Comparison of ENCODE assay signal across 1 cellular context in genomic region chr10:101120884-101121660, GRCh38.
TF ChIP-seq lines count a peak whose summit lies in the region.

No MANE protein-coding gene starts in this region.

TF ChIP-seq in H1, 55 proteins besides CTCF, POLR2A, EP300 and RAD21 (continued from another document):
- TF ChIP-seq RBBP5 (IDR thresholded peaks at IDR 0.05; ENCODE audit: borderline replicate concordance, low read depth, low read length): 0 out of 2 replicates have a peak, but pooled peaks have one; percentile 14
